In genomic region chr2:88950010-88950409, GRCh38 we compare ENCODE assay signal across 12 cellular contexts.
DNase-seq lines count a peak whose midpoint lies in the region; ATAC-seq, FAIRE-seq and TF ChIP-seq lines count a peak whose summit lies in the region.
"Had no signal": no experiment of that assay in that cellular context is flagged by ENCODE, and none has a peak within 500 bp of the region (broad histone marks: within the 10 kb centered on the region; RNA-seq: fewer than 3 reads in every experiment).

No MANE protein-coding gene starts in this region.

- BruUV-seq in GM12878 (replicated peaks; lab: Mats Ljungman, UMichigan) = no TSS peak

- FAIRE-seq in GM12878 (lab: Jason Lieb, UNC) = no peak

- no peak overlapping the region for H3K27ac Mint-ChIP-seq in activated naive CD8-positive, alpha-beta T cell treated with anti-CD3 and anti-CD28 coated beads for 36 hours

- no peaks in the 10 kb centered on the region for H4K20me1 ChIP-seq in GM12878 (ENCODE audit: control insufficient read depth, insufficient read depth)

- H3K36me3 Mint-ChIP-seq in activated naive CD8-positive, alpha-beta T cell treated with anti-CD3 and anti-CD28 coated beads for 36 hours = no peaks in the 10 kb centered on the region

- intact Hi-C loops in GM12878 (cut with micrococcal nuclease; ENCODE audit: unreplicated experiment) (loop anchor here (10.0 kb wide), 1 partner anchor 75 kb away; no protein-coding TSS in a partner anchor), left colon (cut with DNase I, micrococcal nuclease) (no loop called here)

- no peak overlapping the region for H3K4me2 ChIP-seq in GM12878 (ENCODE audit: control insufficient read depth, insufficient read depth)

- H3K4me1 ChIP-seq in GM12878 (ENCODE audit: control insufficient read depth, insufficient read depth, low read length) = no peaks in the 10 kb centered on the region
- H3K4me1 ChIP-seq: tibial nerve had no signal

- no peaks in the 10 kb centered on the region for H3K36me3 ChIP-seq in GM12878 (ENCODE audit: control insufficient read depth in 2 of 2, insufficient read depth in 2 of 2, low read length in 1 of 2)
- H3K36me3 ChIP-seq: MG63, ovary, tibial nerve had no signal

- H2AFZ ChIP-seq in GM12878 (ENCODE audit: control insufficient read depth, low read depth, low read length) = no peak overlapping the region

- CTCF ChIA-PET in GM12878 (lab: Yijun Ruan, JAX) = no interaction called here

- no peaks in the 10 kb centered on the region for H3K9me3 Mint-ChIP-seq in activated naive CD8-positive, alpha-beta T cell treated with anti-CD3 and anti-CD28 coated beads for 36 hours

- no peaks in the 10 kb centered on the region for H3K9me3 ChIP-seq in GM12878 (replicated peaks; ENCODE audit: control insufficient read depth, insufficient read depth, low read length)
- H3K9me3 ChIP-seq: MG63, ovary, tibial nerve had no signal

- ATAC-seq in GM12878 (no peak), GM19023 (IDR thresholded peaks at IDR 0.05; ENCODE audit: unreplicated experiment) (no peak), left colon (no peak)

- POLR2A ChIA-PET in GM12878 (lab: Charles Lee) = no interaction called here

- H3K4me1 Mint-ChIP-seq in activated naive CD8-positive, alpha-beta T cell treated with anti-CD3 and anti-CD28 coated beads for 36 hours = no peaks in the 10 kb centered on the region

- no peak overlapping the region for H3K27ac ChIP-seq in GM12878 (ENCODE audit: control insufficient read depth, insufficient read depth)
- H3K27ac ChIP-seq: ovary, tibial nerve had no signal

- no peak overlapping the region for H3K4me3 ChIP-seq in GM12878
- H3K4me3 ChIP-seq: MG63, ovary, tibial nerve had no signal

- no peak for TF ChIP-seq EP300 in GM12878 (IDR thresholded peaks at IDR 0.05; ENCODE audit: borderline replicate concordance in 1 of 2, control insufficient read depth in 1 of 2, low read depth in 2 of 2, low read length in 2 of 2)

- DNase-seq in NCI-H526 (lab: John Stamatoyannopoulos, UW) = peak; percentile 26 to 67
- DNase-seq in NCI-H526 treated with DMSO at 0.1 percent for 48 hours (lab: John Stamatoyannopoulos, UW) = no peak
- peak; percentile 13 to 57 for DNase-seq in Kasumi-1 (lab: John Stamatoyannopoulos, UW)
- no peak for DNase-seq in GM12878 (ENCODE audit: low read depth, low spot score)
- DNase-seq in lung microvascular endothelial cell (ENCODE audit: low read depth in 2 of 2) = peak; percentile 24 to 45
- DNase-seq in activated naive CD8-positive, alpha-beta T cell treated with anti-CD3 and anti-CD28 coated beads for 36 hours = no peak
- no peak for DNase-seq in left colon
- DNase-seq: activated naive CD4-positive, alpha-beta T cell treated with anti-CD3 and anti-CD28 coated beads, Interleukin-2, amount 50 U/mL, for 16 hours; MG63; ovary had no signal

- RAD21 ChIA-PET in GM12878 (lab: Charles Lee; ENCODE audit: unreplicated experiment) = no interaction called here

- no peaks in the 10 kb centered on the region for H3K27me3 ChIP-seq in GM12878 (replicated peaks in 1 of 2; ENCODE audit: control insufficient read depth in 2 of 2, insufficient read depth in 2 of 2, low read length in 1 of 2)
- H3K27me3 ChIP-seq: MG63, ovary, tibial nerve had no signal

- in situ Hi-C loops in GM12878 (cut with MboI) = no loop called here

- 0 out of 2 replicates have a peak, but pooled peaks have one; percentile 13 for TF ChIP-seq RAD21 in GM12878 (IDR thresholded peaks at IDR 0.05; ENCODE audit: insufficient read depth, low read depth, low read length)

- no peak overlapping the region for H3K4me3 Mint-ChIP-seq in activated naive CD8-positive, alpha-beta T cell treated with anti-CD3 and anti-CD28 coated beads for 36 hours

- WGBS in GM12878 (ENCODE audit: insufficient coverage, insufficient replicate concordance, low lambda C conversion rate, missing lambda C conversion rate) = no CpG with 5 or more reads among the region's 2 CpGs

- no peak for TF ChIP-seq POLR2A in GM12878 (IDR thresholded peaks at IDR 0.05; ENCODE audit: low read depth, low read length)

- H3K27me3 Mint-ChIP-seq in activated naive CD8-positive, alpha-beta T cell treated with anti-CD3 and anti-CD28 coated beads for 36 hours = peaks cover 9% of the 10 kb centered on the region

- SMC1A ChIA-PET in GM12878 (lab: Charles Lee; ENCODE audit: uncharacterized antibody, unreplicated experiment) = no interaction called here

- TF ChIP-seq CTCF in GM12878 (IDR thresholded peaks at IDR 0.05 in 2 of 3, conservative IDR thresholded peaks at IDR 0.05 in 1 of 3; ENCODE audit: control insufficient read depth in 2 of 3, extremely low read depth in 1 of 3, insufficient read depth in 1 of 3, low read depth in 3 of 3, low read length in 3 of 3) = peak; percentile 16 to 20 (median 20); a peak in 3 of 6 replicates

- H3K79me2 ChIP-seq in GM12878 (ENCODE audit: control insufficient read depth, insufficient read depth, low read length) = no peaks in the 10 kb centered on the region

- no peak overlapping the region for H3K9ac ChIP-seq in GM12878 (ENCODE audit: control insufficient read depth, insufficient read depth, low read length)

TF ChIP-seq in GM12878, 131 proteins besides CTCF, POLR2A, EP300 and RAD21:
- no peak for TF ChIP-seq ATF7 (IDR thresholded peaks at IDR 0.05; ENCODE audit: low read depth)
- no peak for TF ChIP-seq HDAC6 (IDR thresholded peaks at IDR 0.05; ENCODE audit: unreplicated experiment)
- no peak for TF ChIP-seq RB1 (IDR thresholded peaks at IDR 0.05; ENCODE audit: borderline replicate concordance)
- TF ChIP-seq ELK1 (IDR thresholded peaks at IDR 0.05; ENCODE audit: low read depth, low read length) = no peak
- TF ChIP-seq E4F1 (IDR thresholded peaks at IDR 0.05; ENCODE audit: borderline replicate concordance, partially characterized antibody) = no peak
- TF ChIP-seq NKRF (conservative IDR thresholded peaks at IDR 0.05) = no peak
- TF ChIP-seq BRCA1 (IDR thresholded peaks at IDR 0.05; ENCODE audit: low read depth, low read length) = no peak
- no peak for TF ChIP-seq MYB (IDR thresholded peaks at IDR 0.05; ENCODE audit: borderline replicate concordance, low read depth, low read length)
- TF ChIP-seq WRNIP1 (IDR thresholded peaks at IDR 0.05; ENCODE audit: borderline replicate concordance, low read depth, low read length) = no peak
- no peak for TF ChIP-seq CBFB (IDR thresholded peaks at IDR 0.05; ENCODE audit: low read depth)
- TF ChIP-seq PAX5 (IDR thresholded peaks at IDR 0.05; ENCODE audit: borderline replicate concordance, low read depth, low read length) = no peak

Comparison
In these comparisons a context has a peak if more than half of its experiments do, and no peak if none do; other contexts are left out.
1. DNase-seq: peak in NCI-H526 (2 of 2), Kasumi-1 (2 of 2) and lung microvascular endothelial cell (2 of 2); none in NCI-H526 treated with DMSO at 0.1 percent for 48 hours (single experiment), GM12878 (single experiment), activated naive CD8-positive, alpha-beta T cell treated with anti-CD3 and anti-CD28 coated beads for 36 hours (single experiment) and left colon (0 of 2).